Comparison of ENCODE assay signal across 23 cellular contexts in the genomic region with DNA sequence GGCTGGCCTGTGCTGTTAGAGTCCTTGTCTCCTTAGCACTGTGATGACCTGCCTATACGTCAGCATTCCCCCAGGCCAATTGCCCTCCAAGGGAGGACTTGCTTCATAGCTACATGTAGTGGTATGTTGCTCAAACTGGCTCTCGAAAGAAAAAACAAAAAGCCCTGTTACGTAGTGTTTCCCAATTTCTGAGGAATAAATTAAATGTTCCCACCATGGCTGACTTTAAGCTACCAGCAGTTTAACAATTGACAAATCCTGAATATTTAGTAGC. TPM values are rescaled to one million over a fixed set of nuclear protein-coding genes. Genes with fewer than 3 reads are reported as not detected.
"Had no signal": no experiment of that assay in that cellular context is flagged by ENCODE, and none has a peak within 500 bp of the region (broad histone marks: within the 10 kb centered on the region; RNA-seq: fewer than 3 reads in every experiment).

No MANE protein-coding gene starts in this region.

- H3K36me3 ChIP-seq: adrenal gland, left lung, prostate gland, tibial nerve, vagina had no signal

- H3K27me3 Mint-ChIP-seq: activated CD4-positive, alpha-beta T cell treated with anti-CD3 and anti-CD28 coated beads, Interleukin-2, amount 10 ng/mL, durations not matched to agents 24 days and 14 days; stimulated activated naive CD8-positive, alpha-beta T cell treated with anti-CD3 and anti-CD28 coated beads, Interleukin-15, Interleukin-2, amounts not matched to agents 100 ng/mL and 50 ng/mL, for 24 hours had no signal

- H3K4me3 Mint-ChIP-seq: activated CD4-positive, alpha-beta T cell treated with anti-CD3 and anti-CD28 coated beads, Interleukin-2, amount 10 ng/mL, durations not matched to agents 24 days and 14 days; stimulated activated naive CD8-positive, alpha-beta T cell treated with anti-CD3 and anti-CD28 coated beads, Interleukin-15, Interleukin-2, amounts not matched to agents 100 ng/mL and 50 ng/mL, for 24 hours had no signal

- H3K27me3 ChIP-seq: adrenal gland, tibial nerve, vagina had no signal

- H3K27ac Mint-ChIP-seq: activated CD4-positive, alpha-beta T cell treated with anti-CD3 and anti-CD28 coated beads, Interleukin-2, amount 10 ng/mL, durations not matched to agents 24 days and 14 days; stimulated activated naive CD8-positive, alpha-beta T cell treated with anti-CD3 and anti-CD28 coated beads, Interleukin-15, Interleukin-2, amounts not matched to agents 100 ng/mL and 50 ng/mL, for 24 hours had no signal

- ATAC-seq: activated naive CD4-positive, alpha-beta T cell treated with anti-CD3 and anti-CD28 coated beads, Interleukin-2, amount 50 U/mL, for 72 hours; left lung; right cardiac atrium had no signal

- FAIRE-seq: astrocyte, islet of Langerhans had no signal

- H3K4me3 ChIP-seq: adrenal gland, left lung, prostate gland, skin epidermis, tibial nerve, vagina had no signal

- DNase-seq: activated CD4-positive, alpha-beta T cell treated with anti-CD3 and anti-CD28 coated beads, Interleukin-2, amount 10 ng/mL, durations not matched to agents 24 days and 14 days; activated CD8-positive, alpha-beta memory T cell treated with anti-CD3 and anti-CD28 coated beads, Interleukin-2, amount 50 U/mL, for 4 hours; activated effector memory CD4-positive, alpha-beta T cell treated with anti-CD3 and anti-CD28 coated beads, Interleukin-2, amount 50 U/mL, for 16 hours; activated T-cell treated with anti-CD3 and anti-CD28 coated beads, Interleukin-2, amount 50 U/mL, for 48 hours; adrenal gland; dermis blood vessel endothelial cell; effector memory CD4-positive, alpha-beta T cell; foreskin fibroblast; glutamatergic neuron; hippocampal formation; left lung; right cardiac atrium had no signal

- H3K9me3 ChIP-seq: adrenal gland, left lung, prostate gland, vagina had no signal

- H3K4me1 Mint-ChIP-seq: activated CD4-positive, alpha-beta T cell treated with anti-CD3 and anti-CD28 coated beads, Interleukin-2, amount 10 ng/mL, durations not matched to agents 24 days and 14 days had no signal

- H3K27ac ChIP-seq: adrenal gland, left lung, prostate gland, skin epidermis, tibial nerve, vagina had no signal

- H3K9me3 Mint-ChIP-seq: stimulated activated naive CD8-positive, alpha-beta T cell treated with anti-CD3 and anti-CD28 coated beads, Interleukin-15, Interleukin-2, amounts not matched to agents 100 ng/mL and 50 ng/mL, for 24 hours had no signal

- H3K4me1 ChIP-seq: adrenal gland, left lung, prostate gland, tibial nerve, vagina had no signal

RNA-seq across cellular contexts. Expression of a gene that starts 54.6 kb away (rescaled TPM):
- total RNA-seq: activated CD4-positive, alpha-beta T cell treated with anti-CD3 and anti-CD28 coated beads, Interleukin-2, amount 10 ng/mL, durations not matched to agents 24 days and 14 days; cardiac septum; lung microvascular endothelial cell; osteocyte; right cardiac atrium; vagina had no signal
- polyA plus RNA-seq: adrenal gland, right cardiac atrium had no signal
